In the genomic region with DNA sequence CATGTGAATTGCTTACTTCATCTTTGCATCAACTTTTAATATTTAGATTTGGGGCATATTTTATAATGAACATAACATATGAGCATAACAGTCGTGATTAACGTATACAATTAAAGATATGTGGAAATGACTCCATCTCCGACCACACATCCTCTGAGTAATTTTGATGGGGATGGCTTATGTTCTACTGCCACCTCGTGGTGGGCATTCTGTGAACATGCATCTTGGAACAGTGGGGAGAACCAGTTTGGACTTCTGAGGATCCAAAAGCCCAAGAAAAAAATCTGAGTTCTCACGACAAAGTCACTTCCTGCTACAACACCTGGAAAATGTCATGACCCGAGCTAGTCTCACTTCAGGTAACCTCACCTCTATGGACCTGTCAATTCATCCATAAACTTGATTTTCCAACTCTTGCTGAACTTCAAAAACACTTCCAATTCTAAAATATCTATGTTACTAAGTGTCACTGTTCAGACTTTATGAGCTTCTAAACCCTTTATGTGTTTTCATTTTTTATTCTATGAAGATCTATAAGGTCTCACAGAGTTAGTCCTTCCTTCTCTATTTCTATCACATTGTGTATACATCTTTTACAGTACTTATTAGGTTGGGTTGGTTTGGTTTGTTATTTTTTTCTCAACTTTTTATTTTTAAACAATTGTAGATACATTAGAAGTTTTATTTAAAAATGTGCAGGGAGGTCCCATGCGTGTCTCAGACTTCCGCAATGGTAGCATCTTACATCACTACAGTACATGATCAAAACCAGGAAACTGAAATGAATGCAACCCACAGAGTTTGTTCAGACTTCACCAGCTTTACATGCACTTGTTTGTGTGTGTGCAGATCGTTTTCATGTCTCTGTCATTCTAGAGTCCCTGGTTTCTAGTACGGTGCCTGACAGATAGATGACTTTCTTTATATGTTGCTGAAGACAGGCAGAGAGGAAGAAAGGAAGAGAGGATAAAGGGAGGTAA, we compare ENCODE assay signal across 8 cellular contexts. TPM values are rescaled to one million over a fixed set of nuclear protein-coding genes. Genes with fewer than 3 reads are reported as not detected.
DNase-seq lines count a peak whose midpoint lies in the region; ATAC-seq and TF ChIP-seq lines count a peak whose summit lies in the region.

No MANE protein-coding gene starts in this region.

- peaks cover 13% of the 10 kb centered on the region for H3K27me3 Mint-ChIP-seq in T-helper 2 cell treated with Interferon-gamma antibody and Interleukin-4, amounts not matched to agents 5 μg/mL and 100 μg/mL, for 36 hours (ENCODE audit: low read depth)

- no peaks in the 10 kb centered on the region for H3K79me2 ChIP-seq in hepatocyte

- H4K20me1 ChIP-seq in hepatocyte (ENCODE audit: insufficient read depth, poor library complexity, severe bottlenecking) = no peaks in the 10 kb centered on the region

- no peak for ATAC-seq in GM19397 (IDR thresholded peaks at IDR 0.05; ENCODE audit: unreplicated experiment)

- no peak overlapping the region for H3K4me3 ChIP-seq in hepatocyte

- peak; percentile 71 for DNase-seq in G401 (ENCODE audit: low spot score)
- DNase-seq in HEK293T (ENCODE audit: extremely low spot score) = peak; percentile 61
- DNase-seq in NCI-H146 treated with DMSO at 0.1 percent for 48 hours (lab: John Stamatoyannopoulos, UW; ENCODE audit: unreplicated experiment) = peak; percentile 80
- peak; percentile 59 for DNase-seq in T-helper 2 cell treated with Interferon-gamma antibody and Interleukin-4, amounts not matched to agents 5 μg/mL and 100 μg/mL, for 36 hours (ENCODE audit: low spot score)
- peak in 54 of 58 donors; percentile 4 to 81 (median 40) for DNase-seq in anterior cingulate cortex (lab: John Stamatoyannopoulos, UW)
- peak; percentile 75 for DNase-seq in hepatocyte (ENCODE audit: low spot score)
- peak; percentile 26 for DNase-seq in smooth muscle cell of the brain vasculature (ENCODE audit: low read depth, low spot score)

- no peaks in the 10 kb centered on the region for H3K36me3 ChIP-seq in hepatocyte (replicated peaks; ENCODE audit: insufficient read depth, low read depth)

- no peak overlapping the region for H3K4me3 Mint-ChIP-seq in T-helper 2 cell treated with Interferon-gamma antibody and Interleukin-4, amounts not matched to agents 5 μg/mL and 100 μg/mL, for 36 hours

- H3K4me2 ChIP-seq in hepatocyte = no peak overlapping the region

- peaks cover 3% of the 10 kb centered on the region for H3K27me3 ChIP-seq in hepatocyte

- no peaks in the 10 kb centered on the region for H3K9me3 Mint-ChIP-seq in T-helper 2 cell treated with Interferon-gamma antibody and Interleukin-4, amounts not matched to agents 5 μg/mL and 100 μg/mL, for 36 hours

- peak; percentile 95 for TF ChIP-seq CTCF in hepatocyte (IDR thresholded peaks at IDR 0.05; ENCODE audit: poor library complexity)

- H3K4me1 ChIP-seq in hepatocyte (ENCODE audit: insufficient read depth) = no peaks in the 10 kb centered on the region

- CTCF ChIA-PET in HEK293T (lab: Yijun Ruan, JAX) = interaction anchor here (0.7 to 2.3 kb wide), 11 partner anchors 14 to 670 kb away, joined by 3 to 19 read pairs (median 4); no protein-coding TSS in a partner anchor

- peak overlapping the region; percentile 51 for H3K27ac Mint-ChIP-seq in T-helper 2 cell treated with Interferon-gamma antibody and Interleukin-4, amounts not matched to agents 5 μg/mL and 100 μg/mL, for 36 hours

- no peaks in the 10 kb centered on the region for H3K9me3 ChIP-seq in hepatocyte (ENCODE audit: low read depth)

- POLR2A ChIA-PET in HEK293T (lab: Yijun Ruan, JAX) = no interaction called here

- no peaks in the 10 kb centered on the region for H3K9me2 ChIP-seq in hepatocyte (replicated peaks; ENCODE audit: insufficient read depth)

- H2AFZ ChIP-seq in hepatocyte = no peak overlapping the region

- H3K27ac ChIP-seq in hepatocyte = no peak overlapping the region

- WGBS in hepatocyte (ENCODE audit: low lambda C conversion rate, missing lambda C conversion rate) = 29% methylated on average over 10 of the region's 10 CpGs

- H3K36me3 Mint-ChIP-seq in T-helper 2 cell treated with Interferon-gamma antibody and Interleukin-4, amounts not matched to agents 5 μg/mL and 100 μg/mL, for 36 hours (ENCODE audit: low read depth) = no peaks in the 10 kb centered on the region

- in situ Hi-C loops in G401 (cut with HindIII; ENCODE audit: low sequenced_read_pairs) = no loop called here

- H3K4me1 Mint-ChIP-seq in T-helper 2 cell treated with Interferon-gamma antibody and Interleukin-4, amounts not matched to agents 5 μg/mL and 100 μg/mL, for 36 hours (ENCODE audit: low read depth) = peaks cover 3% of the 10 kb centered on the region

TF ChIP-seq in HEK293T, 16 proteins besides CTCF, POLR2A, EP300 and RAD21:
- no peak for TF ChIP-seq L3MBTL2 (conservative IDR thresholded peaks at IDR 0.05)
- no peak for TF ChIP-seq ELF4 (IDR thresholded peaks at IDR 0.05)
- no peak for TF ChIP-seq BHLHE40 (IDR thresholded peaks at IDR 0.05; ENCODE audit: borderline replicate concordance)
- TF ChIP-seq, protein P1, sequence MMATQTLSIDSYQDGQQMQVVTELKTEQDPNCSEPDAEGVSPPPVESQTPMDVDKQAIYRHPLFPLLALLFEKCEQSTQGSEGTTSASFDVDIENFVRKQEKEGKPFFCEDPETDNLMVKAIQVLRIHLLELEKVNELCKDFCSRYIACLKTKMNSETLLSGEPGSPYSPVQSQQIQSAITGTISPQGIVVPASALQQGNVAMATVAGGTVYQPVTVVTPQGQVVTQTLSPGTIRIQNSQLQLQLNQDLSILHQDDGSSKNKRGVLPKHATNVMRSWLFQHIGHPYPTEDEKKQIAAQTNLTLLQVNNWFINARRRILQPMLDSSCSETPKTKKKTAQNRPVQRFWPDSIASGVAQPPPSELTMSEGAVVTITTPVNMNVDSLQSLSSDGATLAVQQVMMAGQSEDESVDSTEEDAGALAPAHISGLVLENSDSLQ (IDR thresholded peaks at IDR 0.05) = no peak
- no peak for TF ChIP-seq FOXM1 (IDR thresholded peaks at IDR 0.05; ENCODE audit: borderline replicate concordance)
- TF ChIP-seq FOXA1 (IDR thresholded peaks at IDR 0.05) = no peak
- no peak for TF ChIP-seq FOXK2 (IDR thresholded peaks at IDR 0.05)
- TF ChIP-seq SP1 (IDR thresholded peaks at IDR 0.05) = no peak
- no peak for TF ChIP-seq LEF1 (IDR thresholded peaks at IDR 0.05; ENCODE audit: borderline replicate concordance)
- no peak for TF ChIP-seq ARNT (IDR thresholded peaks at IDR 0.05)
- TF ChIP-seq ZNF384 (IDR thresholded peaks at IDR 0.05) = no peak
- TF ChIP-seq SUZ12 (IDR thresholded peaks at IDR 0.05) = no peak
- TF ChIP-seq HDGF (IDR thresholded peaks at IDR 0.05; ENCODE audit: borderline replicate concordance) = no peak
- no peak for TF ChIP-seq TARDBP (IDR thresholded peaks at IDR 0.05)
- no peak for TF ChIP-seq NFRKB (IDR thresholded peaks at IDR 0.05)
- no peak for TF ChIP-seq CTBP1 (IDR thresholded peaks at IDR 0.05; ENCODE audit: borderline replicate concordance)

RNA-seq across cellular contexts. Expression of a gene that starts 38.2 kb away (rescaled TPM):
- not detected in 2 replicates for total RNA-seq in G401 (2014; rRNA removed; shearing (Covaris generic))
- 0.08 TPM in 1 of 2 replicates, not detected in the other for total RNA-seq in hepatocyte
- polyA plus RNA-seq in hepatocyte = 0.26 TPM in 1 of 2 replicates, not detected in the other

RNA-seq across cellular contexts. Expression of a gene that starts 53.1 kb away (rescaled TPM):
- total RNA-seq in G401 (2014; rRNA removed; shearing (Covaris generic)) = not detected in 2 replicates
- total RNA-seq in hepatocyte = not detected in 2 replicates
- not detected in 2 replicates for polyA plus RNA-seq in hepatocyte

Comparison
In these comparisons a context has a peak if more than half of its experiments do, and no peak if none do; other contexts are left out.
1. DNase-seq: peak in every context shown above with its lines; median percentile 80 in NCI-H146 treated with DMSO at 0.1 percent for 48 hours; 75 in hepatocyte; 71 in G401; 61 in HEK293T; 59 in T-helper 2 cell treated with Interferon-gamma antibody and Interleukin-4, amounts not matched to agents 5 μg/mL and 100 μg/mL, for 36 hours; 40 in anterior cingulate cortex; 26 in smooth muscle cell of the brain vasculature.